ENCODE assay signal across 10 cellular contexts in genomic region chr19:55487884-55488687, GRCh38. TPM values are rescaled to one million over a fixed set of nuclear protein-coding genes. Genes with fewer than 3 reads are reported as not detected.
A peak's percentile ranks its signal among the peaks of the same experiment; 100 is the strongest.
DNase-seq lines count a peak whose midpoint lies in the region; ATAC-seq and TF ChIP-seq lines count a peak whose summit lies in the region.
"Had no signal": no experiment of that assay in that cellular context is flagged by ENCODE, and none has a peak within 500 bp of the region (broad histone marks: within the 10 kb centered on the region; RNA-seq: fewer than 3 reads in every experiment).

SSC5D (plus strand) TSS chr19:55488436; CDS start chr19:55488590, 154 bp downstream.

- intact Hi-C loops in psoas muscle (cut with DNase I) = no loop called here

- H3K4me3 ChIP-seq in RWPE2 (ENCODE audit: severe bottlenecking) (no peak within 1 kb of the TSS), fibroblast of pulmonary artery (replicated peaks; ENCODE audit: low read depth, low read length) (peak within 1 kb of the TSS; percentile 46), psoas muscle (no peak within 1 kb of the TSS)

- H3K27me3 ChIP-seq in RWPE2 (ENCODE audit: insufficient read depth, poor library complexity, severe bottlenecking) = no peaks in the 10 kb centered on the region
- H3K27me3 ChIP-seq in psoas muscle (ENCODE audit: insufficient read depth in 3 of 3, low read length in 2 of 3) = peaks cover 0 to 11% (median 5%) of the 10 kb centered on the region in 3 donors

- TF ChIP-seq CTCF in RWPE2 (IDR thresholded peaks at IDR 0.05; ENCODE audit: poor library complexity, severe bottlenecking) = no peak
- TF ChIP-seq CTCF in fibroblast of pulmonary artery (IDR thresholded peaks at IDR 0.05; ENCODE audit: low read length, missing control alignments) = no peak
- TF ChIP-seq CTCF in psoas muscle (IDR thresholded peaks at IDR 0.05) = no peak

- ATAC-seq in RWPE2 (ENCODE audit: low read depth) (no peak), psoas muscle (no peak), HG03196 (IDR thresholded peaks at IDR 0.05; ENCODE audit: unreplicated experiment) (no peak), GM21447 (IDR thresholded peaks at IDR 0.05; ENCODE audit: unreplicated experiment) (no peak), HG03354 (IDR thresholded peaks at IDR 0.05; ENCODE audit: poor library complexity, severe bottlenecking, unreplicated experiment) (no peak)

- peaks cover 15% of the 10 kb centered on the region for H3K4me1 ChIP-seq in RWPE2 (ENCODE audit: insufficient read depth, poor library complexity, severe bottlenecking)
- H3K4me1 ChIP-seq in psoas muscle = peaks cover 9% of the 10 kb centered on the region

- peak within 1 kb of the TSS; percentile 73 for H3K27ac ChIP-seq in RWPE2 (ENCODE audit: poor library complexity, severe bottlenecking)
- H3K27ac ChIP-seq in psoas muscle = peak within 1 kb of the TSS; percentile 73
- H3K27ac ChIP-seq: KMS-11, neutrophil had no signal

- no peaks in the 10 kb centered on the region for H3K36me3 ChIP-seq in RWPE2 (ENCODE audit: low read depth)
- peaks cover 0 to 2% of the 10 kb centered on the region in 2 donors for H3K36me3 ChIP-seq in psoas muscle (ENCODE audit: insufficient read depth in 1 of 2, low read depth in 1 of 2)

- H3K9me3 ChIP-seq in RWPE2 (ENCODE audit: severe bottlenecking) = no peaks in the 10 kb centered on the region
- no peaks in the 10 kb centered on the region for H3K9me3 ChIP-seq in psoas muscle
- H3K9me3 ChIP-seq: neutrophil had no signal

- 21 to 30% (median 22%) methylated on average over 8 to 20 of the region's 22 CpGs for WGBS in psoas muscle, 3 donors

- DNase-seq in GDM1 (lab: John Stamatoyannopoulos, UW) = peak; percentile 11
- DNase-seq in RWPE2 (ENCODE audit: low spot score) = no peak
- peak; percentile 62 for DNase-seq in fibroblast of pulmonary artery (ENCODE audit: low read depth)
- DNase-seq in psoas muscle = peak in 1 of 2 donors; percentile 65
- no peak for DNase-seq in HuH-7 (ENCODE audit: low spot score)

RNA-seq across cellular contexts. Expression of gene SSC5D, which starts in this region (rescaled TPM):
- total RNA-seq in psoas muscle = 1 to 10 TPM; 1.2 to 4.6 (median 1.9) TPM
- under 1 TPM; 0.11 to 0.35 (median 0.16) TPM for polyA plus RNA-seq in psoas muscle

Comparison
In these comparisons a context has a peak if more than half of its experiments do, and no peak if none do; other contexts are left out.
1. DNase-seq: peak in GDM1 (single experiment) and fibroblast of pulmonary artery (single experiment); none in RWPE2 (single experiment) and HuH-7 (single experiment).